Comparison of ENCODE assay signal across 8 cellular contexts in the genomic region with DNA sequence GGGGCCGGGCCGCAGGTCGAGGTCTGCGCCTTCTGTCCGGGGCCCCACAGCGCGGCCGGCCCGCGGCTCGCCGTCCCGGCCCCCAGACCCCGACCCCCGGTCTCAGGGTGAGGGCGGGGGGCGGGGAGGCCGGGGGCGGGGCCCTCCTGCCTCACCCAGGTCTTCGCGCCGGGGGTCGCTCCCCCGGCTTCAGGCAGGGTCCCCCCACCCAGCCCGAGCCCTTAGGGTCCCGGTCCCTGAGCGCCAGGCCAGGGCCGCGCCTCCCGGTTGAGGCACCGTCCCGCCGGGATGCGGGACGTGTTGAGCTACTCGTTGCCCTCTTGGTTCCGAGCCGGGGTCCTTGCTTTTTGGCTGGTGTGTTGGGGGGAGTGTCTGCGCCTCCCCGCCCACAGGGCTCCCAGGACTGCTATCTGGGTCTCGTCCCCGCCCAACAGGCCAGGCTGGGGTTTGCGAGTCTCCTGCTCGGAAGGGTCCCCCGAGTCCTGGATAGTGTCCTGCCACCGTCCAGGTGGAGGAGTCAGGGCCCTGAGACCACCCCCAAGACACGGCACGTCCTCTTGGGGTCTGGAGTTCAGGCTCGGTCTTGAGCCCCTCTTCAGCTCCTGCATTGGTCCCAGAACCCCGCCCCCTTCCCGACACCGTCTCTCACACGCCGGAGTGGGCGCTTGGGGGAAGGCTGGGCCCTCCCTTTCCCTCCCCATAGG. TPM values are rescaled to one million over a fixed set of nuclear protein-coding genes. Genes with fewer than 3 reads are reported as not detected.
DNase-seq lines count a peak whose midpoint lies in the region; ATAC-seq and TF ChIP-seq lines count a peak whose summit lies in the region.

No MANE protein-coding gene starts in this region.

- H3K4me1 ChIP-seq in HUES64 (ENCODE audit: insufficient read depth, low read length) (peaks cover 5% of the 10 kb centered on the region), heart right ventricle (peaks cover 31 to 55% (median 43%) of the 10 kb centered on the region in 9 donors)

- ATAC-seq in Right ventricle myocardium inferior (no peak), Right ventricle myocardium superior (ENCODE audit: poor library complexity) (no peak), heart right ventricle (peak in 4 of 8 donors; percentile 0 to 14 (median 3))
- no peak for ATAC-seq in activated T-cell treated with anti-CD3 and anti-CD28 coated beads, Interleukin-2, amount 50 U/mL, for 72 hours (replicated peaks in 1 of 2)

- H3K9me3 Mint-ChIP-seq in activated T-cell treated with anti-CD3 and anti-CD28 coated beads, Interleukin-2, amount 50 U/mL, for 72 hours, result no peaks in the 10 kb centered on the region

- peak overlapping the region; percentile 80 for H3K4me3 ChIP-seq in HUES64 (ENCODE audit: low read length)
- H3K4me3 ChIP-seq in heart right ventricle, result peak overlapping the region; percentile 76 to 99 (median 90)
- H3K4me3 ChIP-seq in retinal pigment epithelial cell (ENCODE audit: low read length), result peak overlapping the region; percentile 87

- H3K27me3 Mint-ChIP-seq in activated T-cell treated with anti-CD3 and anti-CD28 coated beads, Interleukin-2, amount 50 U/mL, for 72 hours (ENCODE audit: low read depth), result no peaks in the 10 kb centered on the region

- peaks cover 17% of the 10 kb centered on the region for H3K36me3 ChIP-seq in HUES64 (ENCODE audit: insufficient read depth, low read length)
- H3K36me3 ChIP-seq in heart right ventricle, result peaks cover 0 to 22% (median 1%) of the 10 kb centered on the region in 9 donors

- no peak for TF ChIP-seq CTCF in heart right ventricle (IDR thresholded peaks at IDR 0.05)
- no peak for TF ChIP-seq CTCF in retinal pigment epithelial cell (conservative IDR thresholded peaks at IDR 0.05; ENCODE audit: low read depth, low read length)

- H3K27me3 ChIP-seq in HUES64 (ENCODE audit: insufficient read depth, low read length) (no peaks in the 10 kb centered on the region), heart right ventricle (no peaks in the 10 kb centered on the region)

- H3K9me3 ChIP-seq in HUES64 (ENCODE audit: insufficient read depth, low read depth, low read length) (no peaks in the 10 kb centered on the region), heart right ventricle (no peaks in the 10 kb centered on the region)

- H3K4me1 Mint-ChIP-seq in activated T-cell treated with anti-CD3 and anti-CD28 coated beads, Interleukin-2, amount 50 U/mL, for 72 hours (ENCODE audit: low read depth), result peaks cover 37% of the 10 kb centered on the region

- intact Hi-C loops in Right ventricle myocardium inferior (cut with DNase I) (no loop called here), Right ventricle myocardium superior (cut with DNase I) (loop anchor here (10.0 kb wide), 2 partner anchors 117 to 177 kb away; a partner anchor contains a TSS), heart right ventricle (cut with DNase I) (loop anchor here in 3 of 10 donors (5.0 to 10.0 kb wide), 3 partner anchors 57 to 114 kb away; a partner anchor contains a TSS)

- peak overlapping the region; percentile 72 for H3K27ac Mint-ChIP-seq in activated T-cell treated with anti-CD3 and anti-CD28 coated beads, Interleukin-2, amount 50 U/mL, for 72 hours

- under 1% methylated on average over 52 of the region's 55 CpGs for WGBS in HUES64
- WGBS in heart right ventricle, 2 donors, result 0 to 1% methylated on average over 34 to 55 of the region's 55 CpGs

- peak; percentile 66 for DNase-seq in Right ventricle myocardium inferior (ENCODE audit: missing footprints)
- no peak for DNase-seq in Right ventricle myocardium superior
- DNase-seq in activated T-cell treated with anti-CD3 and anti-CD28 coated beads, Interleukin-2, amount 50 U/mL, for 72 hours, result peak; percentile 42 to 49
- no peak for DNase-seq in heart right ventricle
- DNase-seq in retinal pigment epithelial cell (ENCODE audit: low read depth), result no peak
- no peak for DNase-seq in H4 (ENCODE audit: low spot score)
- no peak for DNase-seq in Ammon's horn (ENCODE audit: low spot score)

- H3K9ac ChIP-seq in HUES64 (ENCODE audit: low read depth, low read length), result peak overlapping the region; percentile 78

- H3K4me3 Mint-ChIP-seq in activated T-cell treated with anti-CD3 and anti-CD28 coated beads, Interleukin-2, amount 50 U/mL, for 72 hours, result peak overlapping the region; percentile 88 to 91

- peak overlapping the region; percentile 49 for H3K27ac ChIP-seq in HUES64 (ENCODE audit: low read depth, low read length)
- peak overlapping the region; percentile 81 to 95 (median 90) for H3K27ac ChIP-seq in heart right ventricle

- peaks cover 0 to 1% of the 10 kb centered on the region in 2 donors for H3K36me3 Mint-ChIP-seq in activated T-cell treated with anti-CD3 and anti-CD28 coated beads, Interleukin-2, amount 50 U/mL, for 72 hours (ENCODE audit: insufficient read depth in 2 of 2)

RNA-seq across cellular contexts. Expression of a gene that starts 0.5 kb away (rescaled TPM):
- 16.1 TPM for total RNA-seq in Right ventricle myocardium inferior
- total RNA-seq in Right ventricle myocardium superior, result 16.7 TPM
- 26.4 TPM for polyA plus RNA-seq in HUES64 (2013, experiment 1 of 2)
- polyA plus RNA-seq in HUES64 (2013, experiment 2 of 2), result 23.3 TPM
- total RNA-seq in activated T-cell treated with anti-CD3 and anti-CD28 coated beads, Interleukin-2, amount 50 U/mL, for 72 hours, result 10 to 100 TPM; 33.4 TPM
- total RNA-seq in heart right ventricle, result 10 to 100 TPM; 11.5 to 22.8 (median 14.3) TPM
- polyA plus RNA-seq in heart right ventricle, result 10 to 100 TPM in 1 of 2 donors, 1 to 10 TPM in 1; 8.5 to 10.5 TPM
- total RNA-seq in H4 (2014; rRNA removed; shearing (Covaris generic)), result 5.7 and 9.9 TPM in 2 replicates

RNA-seq across cellular contexts. Expression of a gene that starts 22.7 kb away (rescaled TPM):
- total RNA-seq in Right ventricle myocardium inferior (2,154 TPM), Right ventricle myocardium superior (1,974 TPM), heart right ventricle (1,000 to 10,000 TPM; 1,845 to 2,887 (median 2,645) TPM)
- polyA plus RNA-seq in HUES64 (2013, experiment 1 of 2), result 1,689 TPM
- polyA plus RNA-seq in HUES64 (2013, experiment 2 of 2), result 1,793 TPM
- total RNA-seq in activated T-cell treated with anti-CD3 and anti-CD28 coated beads, Interleukin-2, amount 50 U/mL, for 72 hours, result 1,000 to 10,000 TPM; 3,876 to 4,058 TPM
- polyA plus RNA-seq in heart right ventricle, result 1,000 to 10,000 TPM in 1 of 2 donors, 100 to 1,000 TPM in 1; 704 to 1,279 TPM
- total RNA-seq in H4 (2014; rRNA removed; shearing (Covaris generic)), result 588 and 692 TPM in 2 replicates

RNA-seq across cellular contexts. Expression of a gene that starts 37.1 kb away (rescaled TPM):
- 67.5 TPM for total RNA-seq in Right ventricle myocardium inferior
- 70.5 TPM for total RNA-seq in Right ventricle myocardium superior
- polyA plus RNA-seq in HUES64 (2013, experiment 1 of 2), result 42.6 TPM
- 41.9 TPM for polyA plus RNA-seq in HUES64 (2013, experiment 2 of 2)
- total RNA-seq in activated T-cell treated with anti-CD3 and anti-CD28 coated beads, Interleukin-2, amount 50 U/mL, for 72 hours, result 10 to 100 TPM; 33.8 to 45.9 TPM
- 100 to 1,000 TPM in 5 of 10 donors, 10 to 100 TPM in 5; 72.5 to 222 (median 99.5) TPM for total RNA-seq in heart right ventricle
- polyA plus RNA-seq in heart right ventricle, result 100 to 1,000 TPM; 140 to 214 TPM
- 54.5 and 70.3 TPM in 2 replicates for total RNA-seq in H4 (2014; rRNA removed; shearing (Covaris generic))

RNA-seq across cellular contexts. Expression of a gene that starts 58.7 kb away (rescaled TPM):
- total RNA-seq in Right ventricle myocardium inferior (30.8 TPM), Right ventricle myocardium superior (31.4 TPM), heart right ventricle (10 to 100 TPM; 20.3 to 40.5 (median 26.3) TPM)
- polyA plus RNA-seq in HUES64 (2013, experiment 1 of 2), result 8.6 TPM
- polyA plus RNA-seq in HUES64 (2013, experiment 2 of 2), result 8.7 TPM
- 10 to 100 TPM; 29.9 to 39.6 TPM for total RNA-seq in activated T-cell treated with anti-CD3 and anti-CD28 coated beads, Interleukin-2, amount 50 U/mL, for 72 hours
- 10 to 100 TPM in 1 of 2 donors, 1 to 10 TPM in 1; 9.6 to 13.2 TPM for polyA plus RNA-seq in heart right ventricle
- 2.5 and 5.0 TPM in 2 replicates for total RNA-seq in H4 (2014; rRNA removed; shearing (Covaris generic))

Comparison
In these comparisons a context has a peak if more than half of its experiments do, and no peak if none do; other contexts are left out.
1. DNase-seq: peak in Right ventricle myocardium inferior (single experiment) and activated T-cell treated with anti-CD3 and anti-CD28 coated beads, Interleukin-2, amount 50 U/mL, for 72 hours (2 of 2); none in Right ventricle myocardium superior (single experiment), heart right ventricle (0 of 2), retinal pigment epithelial cell (single experiment), H4 (single experiment) and Ammon's horn (single experiment).
2. Peak in every context shown above with its lines, with median percentiles within 50 percentile points of each other: H3K4me3 ChIP-seq.